Comparison of ENCODE assay signal across 24 cellular contexts in genomic region chr2:102428573-102428972, GRCh38. TPM values are rescaled to one million over a fixed set of nuclear protein-coding genes. Genes with fewer than 3 reads are reported as not detected.
DNase-seq lines count a peak whose midpoint lies in the region; ATAC-seq and TF ChIP-seq lines count a peak whose summit lies in the region.
"Had no signal": no experiment of that assay in that cellular context is flagged by ENCODE, and none has a peak within 500 bp of the region (broad histone marks: within the 10 kb centered on the region; RNA-seq: fewer than 3 reads in every experiment).

No MANE protein-coding gene starts in this region.

- peaks cover 59% of the 10 kb centered on the region for H3K4me1 Mint-ChIP-seq in activated CD8-positive, alpha-beta T cell treated with anti-CD3 and anti-CD28 coated beads for 36 hours (ENCODE audit: low read depth)
- H3K4me1 Mint-ChIP-seq in activated CD8-positive, alpha-beta T cell treated with anti-CD3 and anti-CD28 coated beads, Interleukin-2, amount 10 ng/mL, durations not matched to agents 7 days and 5 days (ENCODE audit: low read depth), result peaks cover 68% of the 10 kb centered on the region
- H3K4me1 Mint-ChIP-seq in CD4-positive, alpha-beta T cell (ENCODE audit: low read depth), result peaks cover 28% of the 10 kb centered on the region
- peaks cover 54% of the 10 kb centered on the region for H3K4me1 Mint-ChIP-seq in activated CD4-positive, alpha-beta memory T cell treated with anti-CD3 and anti-CD28 coated beads for 36 hours (ENCODE audit: low read depth)
- peaks cover 0 to 96% of the 10 kb centered on the region in 2 donors for H3K4me1 Mint-ChIP-seq in immature natural killer cell

- no peaks in the 10 kb centered on the region for H3K27me3 Mint-ChIP-seq in activated CD8-positive, alpha-beta T cell treated with anti-CD3 and anti-CD28 coated beads for 36 hours
- H3K27me3 Mint-ChIP-seq in activated CD8-positive, alpha-beta T cell treated with anti-CD3 and anti-CD28 coated beads, Interleukin-2, amount 10 ng/mL, durations not matched to agents 7 days and 5 days (ENCODE audit: low read depth), result no peaks in the 10 kb centered on the region
- H3K27me3 Mint-ChIP-seq in CD4-positive, alpha-beta T cell, result no peaks in the 10 kb centered on the region
- no peaks in the 10 kb centered on the region for H3K27me3 Mint-ChIP-seq in activated CD4-positive, alpha-beta memory T cell treated with anti-CD3 and anti-CD28 coated beads for 36 hours
- peaks cover 0 to 2% (median 0%) of the 10 kb centered on the region in 3 donors for H3K27me3 Mint-ChIP-seq in immature natural killer cell (ENCODE audit: low read depth in 3 of 3)

- H3K9me3 Mint-ChIP-seq in activated CD8-positive, alpha-beta T cell treated with anti-CD3 and anti-CD28 coated beads for 36 hours, result no peaks in the 10 kb centered on the region
- H3K9me3 Mint-ChIP-seq in activated CD8-positive, alpha-beta T cell treated with anti-CD3 and anti-CD28 coated beads, Interleukin-2, amount 10 ng/mL, durations not matched to agents 7 days and 5 days (ENCODE audit: insufficient read depth), result peaks cover 10% of the 10 kb centered on the region
- H3K9me3 Mint-ChIP-seq in CD4-positive, alpha-beta T cell, result no peaks in the 10 kb centered on the region
- no peaks in the 10 kb centered on the region for H3K9me3 Mint-ChIP-seq in activated CD4-positive, alpha-beta memory T cell treated with anti-CD3 and anti-CD28 coated beads for 36 hours
- no peaks in the 10 kb centered on the region for H3K9me3 Mint-ChIP-seq in immature natural killer cell

- TF ChIP-seq CTCF in activated CD8-positive, alpha-beta T cell treated with anti-CD3 and anti-CD28 coated beads for 36 hours (IDR thresholded peaks at IDR 0.05), result no peak
- TF ChIP-seq CTCF in CD4-positive, alpha-beta T cell (IDR thresholded peaks at IDR 0.05), result no peak

- CTCF ChIA-PET in activated CD8-positive, alpha-beta T cell treated with anti-CD3 and anti-CD28 coated beads for 36 hours (lab: Charles Lee), result no interaction called here
- CTCF ChIA-PET in activated CD8-positive, alpha-beta T cell treated with anti-CD3 and anti-CD28 coated beads, Interleukin-2, amount 10 ng/mL, durations not matched to agents 7 days and 5 days (lab: Charles Lee), result interaction anchor here (4.5 kb wide), 1 partner anchor 14 kb away, joined by 38 read pairs; no protein-coding TSS in a partner anchor
- CTCF ChIA-PET in CD4-positive, alpha-beta T cell (lab: Charles Lee), result no interaction called here
- CTCF ChIA-PET in activated CD4-positive, alpha-beta memory T cell treated with anti-CD3 and anti-CD28 coated beads for 36 hours (lab: Charles Lee), result no interaction called here

- H3K9me3 ChIP-seq in CD4-positive, alpha-beta T cell (ENCODE audit: control insufficient read depth, low read length), result no peaks in the 10 kb centered on the region

- no peak for ATAC-seq in activated CD8-positive, alpha-beta T cell treated with anti-CD3 and anti-CD28 coated beads for 36 hours
- no peak for ATAC-seq in activated CD8-positive, alpha-beta T cell treated with anti-CD3 and anti-CD28 coated beads, Interleukin-2, amount 10 ng/mL, durations not matched to agents 7 days and 5 days
- no peak for ATAC-seq in CD4-positive, alpha-beta T cell (ENCODE audit: poor library complexity)
- no peak for ATAC-seq in sciatic nerve
- ATAC-seq: HCT116 had no signal

- H3K36me3 Mint-ChIP-seq in activated CD8-positive, alpha-beta T cell treated with anti-CD3 and anti-CD28 coated beads for 36 hours (ENCODE audit: low read depth), result peaks cover 14% of the 10 kb centered on the region
- H3K36me3 Mint-ChIP-seq in activated CD8-positive, alpha-beta T cell treated with anti-CD3 and anti-CD28 coated beads, Interleukin-2, amount 10 ng/mL, durations not matched to agents 7 days and 5 days (ENCODE audit: low read depth), result peaks cover 89% of the 10 kb centered on the region
- H3K36me3 Mint-ChIP-seq in CD4-positive, alpha-beta T cell (ENCODE audit: low read depth), result no peaks in the 10 kb centered on the region
- peaks cover 5% of the 10 kb centered on the region for H3K36me3 Mint-ChIP-seq in activated CD4-positive, alpha-beta memory T cell treated with anti-CD3 and anti-CD28 coated beads for 36 hours
- H3K36me3 Mint-ChIP-seq in immature natural killer cell, result peaks cover 44 to 72% (median 57%) of the 10 kb centered on the region in 3 donors

- DNase-seq in activated CD8-positive, alpha-beta T cell treated with anti-CD3 and anti-CD28 coated beads for 36 hours, result no peak
- no peak for DNase-seq in activated CD8-positive, alpha-beta T cell treated with anti-CD3 and anti-CD28 coated beads, Interleukin-2, amount 10 ng/mL, durations not matched to agents 7 days and 5 days
- no peak for DNase-seq in CD4-positive, alpha-beta T cell
- no peak for DNase-seq in activated CD4-positive, alpha-beta memory T cell treated with anti-CD3 and anti-CD28 coated beads for 36 hours
- no peak for DNase-seq in immature natural killer cell
- DNase-seq in sciatic nerve (ENCODE audit: low spot score), result no peak
- no peak for DNase-seq in NCI-H526 (lab: John Stamatoyannopoulos, UW)
- no peak for DNase-seq in COR-L47 (lab: John Stamatoyannopoulos, UW)
- DNase-seq: AML-193, C1 segment of cervical spinal cord, DMS79, IMR-90, MV-4-11, NCI-H1105 treated with DMSO at 0.1 percent for 48 hours, NCI-H2081, NCI-H2171 treated with DMSO at 0.1 percent for 48 hours, NCI-H446, NCI-H526 treated with DMSO at 0.1 percent for 48 hours, OCI-M1 had no signal

- H3K27ac ChIP-seq in CD4-positive, alpha-beta T cell (ENCODE audit: low read depth, low read length), result no peak overlapping the region

- H3K27me3 ChIP-seq in CD4-positive, alpha-beta T cell (ENCODE audit: control insufficient read depth, insufficient read depth, low read length), result no peaks in the 10 kb centered on the region

- intact Hi-C loops in activated CD8-positive, alpha-beta T cell treated with anti-CD3 and anti-CD28 coated beads for 36 hours (cut with micrococcal nuclease), result no loop called here
- intact Hi-C loops in CD4-positive, alpha-beta T cell (cut with DNase I, micrococcal nuclease), result no loop called here
- intact Hi-C loops in activated CD4-positive, alpha-beta memory T cell treated with anti-CD3 and anti-CD28 coated beads for 36 hours (cut with micrococcal nuclease), result no loop called here
- intact Hi-C loops in sciatic nerve (cut with DNase I), result no loop called here

- POLR2A ChIA-PET in activated CD8-positive, alpha-beta T cell treated with anti-CD3 and anti-CD28 coated beads for 36 hours (lab: Charles Lee), result interaction anchor here (0.6 kb wide), 1 partner anchor 33 kb away, joined by 4 read pairs; no protein-coding TSS in a partner anchor
- POLR2A ChIA-PET in activated CD8-positive, alpha-beta T cell treated with anti-CD3 and anti-CD28 coated beads, Interleukin-2, amount 10 ng/mL, durations not matched to agents 7 days and 5 days (lab: Charles Lee), result no interaction called here
- POLR2A ChIA-PET in CD4-positive, alpha-beta T cell (lab: Charles Lee), result no interaction called here
- POLR2A ChIA-PET in activated CD4-positive, alpha-beta memory T cell treated with anti-CD3 and anti-CD28 coated beads for 36 hours (lab: Charles Lee), result no interaction called here

- H3K27ac Mint-ChIP-seq in activated CD8-positive, alpha-beta T cell treated with anti-CD3 and anti-CD28 coated beads for 36 hours, result peak overlapping the region; percentile 16
- H3K27ac Mint-ChIP-seq in activated CD8-positive, alpha-beta T cell treated with anti-CD3 and anti-CD28 coated beads, Interleukin-2, amount 10 ng/mL, durations not matched to agents 7 days and 5 days, result no peak overlapping the region
- no peak overlapping the region for H3K27ac Mint-ChIP-seq in CD4-positive, alpha-beta T cell
- H3K27ac Mint-ChIP-seq in activated CD4-positive, alpha-beta memory T cell treated with anti-CD3 and anti-CD28 coated beads for 36 hours, result peak overlapping the region; percentile 61
- H3K27ac Mint-ChIP-seq in immature natural killer cell, result peak overlapping the region; percentile 67 to 95 (median 86)

- H3K4me3 Mint-ChIP-seq in activated CD8-positive, alpha-beta T cell treated with anti-CD3 and anti-CD28 coated beads for 36 hours, result no peak overlapping the region
- no peak overlapping the region for H3K4me3 Mint-ChIP-seq in activated CD8-positive, alpha-beta T cell treated with anti-CD3 and anti-CD28 coated beads, Interleukin-2, amount 10 ng/mL, durations not matched to agents 7 days and 5 days
- H3K4me3 Mint-ChIP-seq in CD4-positive, alpha-beta T cell, result peak overlapping the region; percentile 22
- H3K4me3 Mint-ChIP-seq in activated CD4-positive, alpha-beta memory T cell treated with anti-CD3 and anti-CD28 coated beads for 36 hours, result no peak overlapping the region
- peak overlapping the region; percentile 74 to 94 (median 77) for H3K4me3 Mint-ChIP-seq in immature natural killer cell

RNA-seq across cellular contexts. Expression of gene IL18RAP, which starts 5.6 kb away (rescaled TPM):
- total RNA-seq in activated CD8-positive, alpha-beta T cell treated with anti-CD3 and anti-CD28 coated beads for 36 hours, result 1 to 10 TPM; 5.8 to 6.0 TPM
- total RNA-seq in activated CD8-positive, alpha-beta T cell treated with anti-CD3 and anti-CD28 coated beads, Interleukin-2, amount 10 ng/mL, durations not matched to agents 7 days and 5 days, result 10 to 100 TPM; 22.7 to 25.2 TPM
- total RNA-seq in CD4-positive, alpha-beta T cell, result 1 to 10 TPM; 2.3 to 2.6 TPM
- total RNA-seq in activated CD4-positive, alpha-beta memory T cell treated with anti-CD3 and anti-CD28 coated beads for 36 hours, result 10 to 100 TPM in 1 of 2 experiments, 1 to 10 TPM in 1; 9.0 to 10.6 TPM
- 10 to 100 TPM; 58.1 to 60.8 (median 60.3) TPM for polyA plus RNA-seq in immature natural killer cell
- 3.0 TPM for total RNA-seq in sciatic nerve
- total RNA-seq: A172, H1, IMR-90, M059J had no signal
- polyA plus RNA-seq: H1, IMR-90 had no signal

RNA-seq across cellular contexts. Expression of gene SLC9A4, which starts 44.5 kb away (rescaled TPM):
- under 1 TPM in 1 of 2 experiments, not detected in 1; 0.07 TPM for total RNA-seq in activated CD8-positive, alpha-beta T cell treated with anti-CD3 and anti-CD28 coated beads for 36 hours
- under 1 TPM; 0.08 TPM for total RNA-seq in activated CD8-positive, alpha-beta T cell treated with anti-CD3 and anti-CD28 coated beads, Interleukin-2, amount 10 ng/mL, durations not matched to agents 7 days and 5 days
- not detected for total RNA-seq in CD4-positive, alpha-beta T cell
- total RNA-seq in activated CD4-positive, alpha-beta memory T cell treated with anti-CD3 and anti-CD28 coated beads for 36 hours, result under 1 TPM in 1 of 2 experiments, not detected in 1; 0.10 TPM
- polyA plus RNA-seq in immature natural killer cell, result not detected
- not detected for total RNA-seq in sciatic nerve
- total RNA-seq: H1, IMR-90, M059J had no signal
- polyA plus RNA-seq: AG04450, H1, IMR-90 had no signal

Comparison
In these comparisons a context has a peak if more than half of its experiments do, and no peak if none do; other contexts are left out.
1. H3K27ac Mint-ChIP-seq: peak in activated CD8-positive, alpha-beta T cell treated with anti-CD3 and anti-CD28 coated beads for 36 hours (single experiment), activated CD4-positive, alpha-beta memory T cell treated with anti-CD3 and anti-CD28 coated beads for 36 hours (single experiment) and immature natural killer cell (6 of 6); none in activated CD8-positive, alpha-beta T cell treated with anti-CD3 and anti-CD28 coated beads, Interleukin-2, amount 10 ng/mL, durations not matched to agents 7 days and 5 days (single experiment) and CD4-positive, alpha-beta T cell (single experiment).
2. H3K4me3 Mint-ChIP-seq: peak in CD4-positive, alpha-beta T cell (single experiment) and immature natural killer cell (5 of 5); none in activated CD8-positive, alpha-beta T cell treated with anti-CD3 and anti-CD28 coated beads for 36 hours (single experiment), activated CD8-positive, alpha-beta T cell treated with anti-CD3 and anti-CD28 coated beads, Interleukin-2, amount 10 ng/mL, durations not matched to agents 7 days and 5 days (single experiment) and activated CD4-positive, alpha-beta memory T cell treated with anti-CD3 and anti-CD28 coated beads for 36 hours (single experiment).